Comparison of ENCODE assay signal across 8 cellular contexts in the genomic region with DNA sequence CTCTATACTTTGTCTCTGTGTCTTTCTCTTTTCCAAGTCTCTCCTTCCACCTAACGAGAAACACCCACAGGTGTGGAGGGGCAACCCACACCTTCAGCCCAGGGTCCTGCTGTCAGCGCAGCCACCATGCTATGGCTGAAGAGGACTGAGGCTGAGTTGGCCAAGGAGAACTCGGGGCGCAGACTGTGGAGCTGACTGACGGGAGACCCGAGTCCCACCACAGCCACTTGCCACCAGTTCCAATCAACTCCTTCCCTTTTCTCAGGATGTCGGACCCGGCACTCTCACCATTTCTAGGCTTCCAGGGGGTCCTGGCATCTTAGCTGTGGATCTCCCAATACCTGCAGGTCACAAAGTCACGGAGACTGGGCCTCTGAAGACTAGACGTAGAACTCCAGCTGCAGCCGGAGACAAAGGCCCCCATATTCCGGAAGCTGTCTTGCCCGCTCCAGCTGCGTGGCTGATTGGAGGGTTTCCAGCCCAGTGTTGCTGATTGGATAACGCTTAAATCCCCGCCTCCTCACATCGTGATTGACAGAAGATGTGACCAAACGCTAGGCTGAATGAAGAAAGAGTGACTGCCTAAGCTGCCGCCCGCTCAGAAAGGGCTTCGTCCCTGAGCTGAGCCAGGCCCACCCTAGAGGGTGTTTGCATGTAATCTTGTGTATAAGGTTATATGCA.
A peak's percentile ranks its signal among the peaks of the same experiment; 100 is the strongest.
DNase-seq lines count a peak whose midpoint lies in the region; ATAC-seq, FAIRE-seq and TF ChIP-seq lines count a peak whose summit lies in the region.

No MANE protein-coding gene starts in this region.

- no peak overlapping the region for H3K27ac ChIP-seq in HEK293 (ENCODE audit: extremely low read depth, low read depth, low read length)

- POLR2A ChIA-PET in HEK293 (lab: Yijun Ruan, JAX), result no interaction called here

- no peak for ATAC-seq in GM18909 (IDR thresholded peaks at IDR 0.05; ENCODE audit: poor library complexity, unreplicated experiment)

- DNase-seq in T-helper 1 cell, result peak; percentile 64 to 91 (median 83)
- peak; percentile 12 to 95 (median 72) for DNase-seq in anterior cingulate cortex (lab: John Stamatoyannopoulos, UW)
- peak; percentile 95 for DNase-seq in inferior parietal cortex (ENCODE audit: extremely low spot score)
- DNase-seq in stimulated activated CD4-positive, alpha-beta T cell treated with anti-CD3 and anti-CD28 coated beads, Interleukin-15, amount 100 ng/mL, for 24 hours, result peak; percentile 91
- DNase-seq in RCC 7860 (ENCODE audit: low spot score), result no peak
- DNase-seq in HT-29 (ENCODE audit: low spot score), result no peak

- no peak for TF ChIP-seq CTCF in HEK293 (tag by site-specific recombination; IDR thresholded peaks at IDR 0.05)

- no peak for FAIRE-seq in RCC 7860 (lab: Jason Lieb, UNC)

- peaks cover 2% of the 10 kb centered on the region; the same call in 1 of the 2 replicates for H3K9me3 ChIP-seq in HEK293 (ENCODE audit: control insufficient read depth, insufficient read depth, low read depth, low read length)

- H3K4me3 ChIP-seq in HEK293 (ENCODE audit: low read depth, low read length), result no peak overlapping the region

- H3K36me3 ChIP-seq in HEK293 (ENCODE audit: control insufficient read depth in 2 of 2, insufficient read depth in 1 of 2, low read length in 2 of 2), result no peaks in the 10 kb centered on the region

- CTCF ChIA-PET in HEK293 (lab: Yijun Ruan, JAX), result interaction anchor here (0.6 kb wide), 1 partner anchor 1050 kb away, joined by 3 read pairs; no protein-coding TSS in a partner anchor

- no peaks in the 10 kb centered on the region for H3K4me1 ChIP-seq in HEK293 (ENCODE audit: control insufficient read depth, insufficient read depth, low read length)

TF ChIP-seq in HEK293, 187 proteins besides CTCF, POLR2A, EP300 and RAD21:
- TF ChIP-seq SP2 (tag by site-specific recombination; IDR thresholded peaks at IDR 0.05), result peak; percentile 60
- no peak for TF ChIP-seq HOXD13 (CRISPR knock-in tag; IDR thresholded peaks at IDR 0.05; ENCODE audit: borderline replicate concordance)
TF ChIP-seq in HEK293: peak in this region for 1.

Comparison
In these comparisons a context has a peak if more than half of its experiments do, and no peak if none do; other contexts are left out.
1. DNase-seq: peak in T-helper 1 cell (5 of 5), anterior cingulate cortex (58 of 58), inferior parietal cortex (single experiment) and stimulated activated CD4-positive, alpha-beta T cell treated with anti-CD3 and anti-CD28 coated beads, Interleukin-15, amount 100 ng/mL, for 24 hours (single experiment); none in RCC 7860 (single experiment) and HT-29 (single experiment).